In genomic region chr11:76243648-76244285, GRCh38 we compare ENCODE assay signal across 21 cellular contexts. TPM values are rescaled to one million over a fixed set of nuclear protein-coding genes. Genes with fewer than 3 reads are reported as not detected.
"Had no signal": no experiment of that assay in that cellular context is flagged by ENCODE, and none has a peak within 500 bp of the region (broad histone marks: within the 10 kb centered on the region; RNA-seq: fewer than 3 reads in every experiment).

No MANE protein-coding gene starts in this region.

- H3K36me3 Mint-ChIP-seq: activated naive CD8-positive, alpha-beta T cell treated with anti-CD3 and anti-CD28 coated beads for 36 hours; memory B cell had no signal

- H3K27me3 ChIP-seq: thyroid gland, upper lobe of right lung had no signal

- H3K36me3 ChIP-seq: gastroesophageal sphincter, sigmoid colon, thyroid gland, upper lobe of right lung had no signal

- H3K4me3 ChIP-seq: coronary artery, gastroesophageal sphincter, sigmoid colon, smooth muscle cell, thyroid gland, upper lobe of right lung had no signal

- H3K27me3 Mint-ChIP-seq: activated naive CD8-positive, alpha-beta T cell treated with anti-CD3 and anti-CD28 coated beads for 36 hours; T-helper 17 cell had no signal

- H3K27ac ChIP-seq: coronary artery, gastroesophageal sphincter, sigmoid colon, thyroid gland, upper lobe of right lung had no signal

- DNase-seq: activated CD4-positive, alpha-beta T cell treated with anti-CD3 and anti-CD28 coated beads for 4 hours; activated CD4-positive, alpha-beta T cell treated with anti-CD3 and anti-CD28 coated beads, Interleukin-2, amount 50 U/mL, for 48 hours; activated CD4-positive, CD25-positive, alpha-beta regulatory T cell; activated naive CD4-positive, alpha-beta T cell treated with Interleukin-2 at 50 U/mL for 16 hours; activated naive CD8-positive, alpha-beta T cell treated with anti-CD3 and anti-CD28 coated beads for 36 hours; activated T-cell treated with anti-CD3 and anti-CD28 coated beads, Interleukin-2, amount 50 U/mL, for 48 hours; occipital lobe; sigmoid colon; stimulated activated CD4-positive, alpha-beta T cell treated with anti-CD3 and anti-CD28 coated beads, Interleukin-4, amount 100 ng/mL, for 24 hours; stimulated activated naive CD8-positive, alpha-beta T cell treated with anti-CD3 and anti-CD28 coated beads, Interleukin-15, Interleukin-2, amounts not matched to agents 100 U/mL and 50 U/mL, for 24 hours; SW 1271; T-helper 17 cell; thyroid gland; upper lobe of right lung had no signal

- H3K4me1 Mint-ChIP-seq: activated naive CD8-positive, alpha-beta T cell treated with anti-CD3 and anti-CD28 coated beads for 36 hours had no signal

- H3K9me3 ChIP-seq: gastroesophageal sphincter, sigmoid colon, thyroid gland, upper lobe of right lung had no signal

- ATAC-seq: gastroesophageal sphincter; left ventricle myocardium superior; stimulated activated naive CD8-positive, alpha-beta T cell treated with anti-CD3 and anti-CD28 coated beads, Interleukin-15, Interleukin-2, amounts not matched to agents 100 U/mL and 50 U/mL, for 24 hours; T-helper 17 cell; upper lobe of right lung had no signal

- H3K4me1 ChIP-seq: gastroesophageal sphincter, sigmoid colon, thyroid gland, upper lobe of right lung had no signal

- H3K27ac Mint-ChIP-seq: activated naive CD8-positive, alpha-beta T cell treated with anti-CD3 and anti-CD28 coated beads for 36 hours; memory B cell; nephron progenitor cell; T-helper 17 cell had no signal

- H3K4me2 ChIP-seq: smooth muscle cell had no signal

- H3K4me3 Mint-ChIP-seq: activated naive CD8-positive, alpha-beta T cell treated with anti-CD3 and anti-CD28 coated beads for 36 hours; memory B cell; nephron progenitor cell; T-helper 17 cell had no signal

- H3K9me3 Mint-ChIP-seq: activated naive CD8-positive, alpha-beta T cell treated with anti-CD3 and anti-CD28 coated beads for 36 hours; memory B cell; nephron progenitor cell had no signal

RNA-seq across cellular contexts. Expression of gene WNT11, which starts 37.5 kb away (rescaled TPM):
- total RNA-seq: activated naive CD8-positive, alpha-beta T cell treated with anti-CD3 and anti-CD28 coated beads for 36 hours; bronchial epithelial cell had no signal
